ENCODE assay signal across 14 cellular contexts in the genomic region with DNA sequence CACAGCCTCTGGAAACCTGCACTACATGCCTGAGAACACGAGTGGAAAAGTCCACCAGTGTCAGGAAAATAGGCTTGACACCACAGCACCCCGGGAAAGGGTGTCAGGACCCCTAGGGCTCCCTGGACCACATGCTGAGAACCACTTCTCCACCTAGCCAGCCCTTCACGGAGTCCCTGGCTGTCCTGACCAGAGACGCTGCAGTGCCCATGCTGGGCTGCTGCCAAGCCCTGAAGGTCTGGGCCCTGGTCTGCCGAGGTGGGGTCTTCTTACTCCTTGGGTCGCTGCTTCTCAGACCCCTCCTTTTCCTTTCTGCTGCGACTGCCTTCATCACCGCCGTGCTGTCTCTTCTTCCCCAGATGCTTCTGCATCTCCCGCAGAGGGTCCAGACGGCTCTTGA. TPM values are rescaled to one million over a fixed set of nuclear protein-coding genes. Genes with fewer than 3 reads are reported as not detected.
DNase-seq lines count a peak whose midpoint lies in the region; ATAC-seq and TF ChIP-seq lines count a peak whose summit lies in the region.
"Had no signal": no experiment of that assay in that cellular context is flagged by ENCODE, and none has a peak within 500 bp of the region (broad histone marks: within the 10 kb centered on the region; RNA-seq: fewer than 3 reads in every experiment).

No MANE protein-coding gene starts in this region.

- no peak overlapping the region for H3K4me3 ChIP-seq in GM23248
- H3K4me3 ChIP-seq: PC-9 had no signal

- no peak overlapping the region for H3K4me2 ChIP-seq in GM23248 (ENCODE audit: unreplicated experiment)
- H3K4me2 ChIP-seq: PC-9 had no signal

- peaks cover 61% of the 10 kb centered on the region for H3K4me1 Mint-ChIP-seq in activated naive CD4-positive, alpha-beta T cell treated with anti-CD3 and anti-CD28 coated beads, Interleukin-2, amount 10 ng/mL, durations not matched to agents 7 days and 5 days
- peaks cover 30% of the 10 kb centered on the region for H3K4me1 Mint-ChIP-seq in Calu3 (ENCODE audit: low read depth, unreplicated experiment)
- H3K4me1 Mint-ChIP-seq in stimulated activated naive B cell treated with anti-CD40 and anti-IgM and Interleukin-4, amounts not matched to agents 10 μg/mL and 1 μg/mL and 100 μg/mL, for 72 hours = peaks cover 35 to 47% of the 10 kb centered on the region in 2 donors

- H3K4me3 Mint-ChIP-seq in activated naive CD4-positive, alpha-beta T cell treated with anti-CD3 and anti-CD28 coated beads, Interleukin-2, amount 10 ng/mL, durations not matched to agents 7 days and 5 days = no peak overlapping the region
- H3K4me3 Mint-ChIP-seq in Calu3 (ENCODE audit: low read depth, unreplicated experiment) = peak overlapping the region; percentile 10
- H3K4me3 Mint-ChIP-seq in stimulated activated naive B cell treated with anti-CD40 and anti-IgM and Interleukin-4, amounts not matched to agents 10 μg/mL and 1 μg/mL and 100 μg/mL, for 72 hours = peak overlapping the region in 1 of 2 donors; percentile 11

- peaks cover 26% of the 10 kb centered on the region; the same call in 1 of the 2 replicates for H3K79me2 ChIP-seq in GM23248 (ENCODE audit: insufficient read depth)

- CTCF ChIA-PET in activated naive CD4-positive, alpha-beta T cell treated with anti-CD3 and anti-CD28 coated beads, Interleukin-2, amount 10 ng/mL, durations not matched to agents 7 days and 5 days (lab: Charles Lee) = no interaction called here
- CTCF ChIA-PET in Calu3 (lab: Charles Lee) (no interaction called here), RWPE1 (lab: Yijun Ruan, JAX) (interaction anchor here (1.7 kb wide), 1 partner anchor 46 kb away, joined by 3 read pairs; no protein-coding TSS in a partner anchor)

- H3K4me1 ChIP-seq in GM23248 (ENCODE audit: insufficient read depth) = peaks cover 24% of the 10 kb centered on the region

- H3K27ac Mint-ChIP-seq in activated naive CD4-positive, alpha-beta T cell treated with anti-CD3 and anti-CD28 coated beads, Interleukin-2, amount 10 ng/mL, durations not matched to agents 7 days and 5 days = peak overlapping the region; percentile 49
- peak overlapping the region; percentile 69 for H3K27ac Mint-ChIP-seq in Calu3 (ENCODE audit: unreplicated experiment)
- H3K27ac Mint-ChIP-seq in stimulated activated naive B cell treated with anti-CD40 and anti-IgM and Interleukin-4, amounts not matched to agents 10 μg/mL and 1 μg/mL and 100 μg/mL, for 72 hours = peak overlapping the region; percentile 80

- POLR2A ChIA-PET in RWPE1 (lab: Yijun Ruan, JAX; ENCODE audit: low non-redundant PET) = no interaction called here

- no peak for ATAC-seq in stimulated activated naive B cell treated with anti-CD40 and anti-IgM and Interleukin-4, amounts not matched to agents 10 μg/mL and 1 μg/mL and 100 μg/mL, for 72 hours (replicated peaks)
- ATAC-seq in GM21381 (IDR thresholded peaks at IDR 0.05; ENCODE audit: unreplicated experiment) = no peak

- no peaks in the 10 kb centered on the region for H3K9me2 ChIP-seq in GM23248 (ENCODE audit: insufficient read depth)

- no peaks in the 10 kb centered on the region for H3K27me3 ChIP-seq in GM23248 (replicated peaks; ENCODE audit: insufficient read depth)

- peaks cover 26% of the 10 kb centered on the region; the same call in 1 of the 2 replicates for H3K36me3 ChIP-seq in GM23248 (ENCODE audit: low read depth)

- no TSS peak for BruUV-seq in Calu3 (replicated peaks; lab: Mats Ljungman, UMichigan)

- H3K36me3 Mint-ChIP-seq in activated naive CD4-positive, alpha-beta T cell treated with anti-CD3 and anti-CD28 coated beads, Interleukin-2, amount 10 ng/mL, durations not matched to agents 7 days and 5 days = peaks cover 46% of the 10 kb centered on the region
- peaks cover 98% of the 10 kb centered on the region for H3K36me3 Mint-ChIP-seq in Calu3 (ENCODE audit: insufficient read depth, unreplicated experiment)
- peaks cover 23 to 33% of the 10 kb centered on the region in 2 donors for H3K36me3 Mint-ChIP-seq in stimulated activated naive B cell treated with anti-CD40 and anti-IgM and Interleukin-4, amounts not matched to agents 10 μg/mL and 1 μg/mL and 100 μg/mL, for 72 hours

- TF ChIP-seq CTCF in Calu3 (IDR thresholded peaks at IDR 0.05; ENCODE audit: unreplicated experiment) (no peak), RWPE1 (conservative IDR thresholded peaks at IDR 0.05; ENCODE audit: low read depth) (no peak)

- intact Hi-C loops in Calu3 (cut with micrococcal nuclease; ENCODE audit: unreplicated experiment) = no loop called here

- peaks cover 28% of the 10 kb centered on the region for H3F3A ChIP-seq in GM23248 (ENCODE audit: insufficient read depth)

- no peak for DNase-seq in activated naive CD4-positive, alpha-beta T cell treated with anti-CD3 and anti-CD28 coated beads, Interleukin-2, amount 10 ng/mL, durations not matched to agents 7 days and 5 days
- no peak for DNase-seq in activated naive CD4-positive, alpha-beta T cell treated with Interleukin-2 at 50 U/mL for 16 hours
- DNase-seq in Calu3 = no peak
- no peak for DNase-seq in RWPE1 (ENCODE audit: low spot score)
- no peak for DNase-seq in stimulated activated naive B cell treated with anti-CD40 and anti-IgM and Interleukin-4, amounts not matched to agents 10 μg/mL and 1 μg/mL and 100 μg/mL, for 72 hours
- no peak for DNase-seq in GM23248
- DNase-seq: CD8-positive, alpha-beta memory T cell; DMS153; EL; KG1; NCI-H1105; NCI-H1694 treated with DMSO at 0.1 percent for 48 hours had no signal

- in situ Hi-C loops in GM23248 (cut with MboI) = no loop called here

- 65 to 68% methylated on average over 11 of the region's 11 CpGs for WGBS in GM23248 (ENCODE audit: low coverage in 1 of 2, low lambda C conversion rate in 2 of 2, missing lambda C conversion rate in 2 of 2), 2 experiments

- H2AFZ ChIP-seq in GM23248 = no peak overlapping the region
- H2AFZ ChIP-seq: PC-9 had no signal

- H3K27ac ChIP-seq in RWPE1 = peak overlapping the region; percentile 97
- H3K27ac ChIP-seq in GM23248 = no peak overlapping the region
- H3K27ac ChIP-seq: PC-9 had no signal

- H4K20me1 ChIP-seq in GM23248 (ENCODE audit: insufficient read depth) = no peaks in the 10 kb centered on the region

- no peak overlapping the region for H3K9ac ChIP-seq in GM23248

- no peaks in the 10 kb centered on the region for H3K27me3 Mint-ChIP-seq in activated naive CD4-positive, alpha-beta T cell treated with anti-CD3 and anti-CD28 coated beads, Interleukin-2, amount 10 ng/mL, durations not matched to agents 7 days and 5 days
- H3K27me3 Mint-ChIP-seq in Calu3 (ENCODE audit: unreplicated experiment) = no peaks in the 10 kb centered on the region
- no peaks in the 10 kb centered on the region for H3K27me3 Mint-ChIP-seq in stimulated activated naive B cell treated with anti-CD40 and anti-IgM and Interleukin-4, amounts not matched to agents 10 μg/mL and 1 μg/mL and 100 μg/mL, for 72 hours

- H3K9me3 Mint-ChIP-seq in activated naive CD4-positive, alpha-beta T cell treated with anti-CD3 and anti-CD28 coated beads, Interleukin-2, amount 10 ng/mL, durations not matched to agents 7 days and 5 days = no peaks in the 10 kb centered on the region
- no peaks in the 10 kb centered on the region for H3K9me3 Mint-ChIP-seq in Calu3 (ENCODE audit: low read depth, unreplicated experiment)
- H3K9me3 Mint-ChIP-seq in stimulated activated naive B cell treated with anti-CD40 and anti-IgM and Interleukin-4, amounts not matched to agents 10 μg/mL and 1 μg/mL and 100 μg/mL, for 72 hours = no peaks in the 10 kb centered on the region
- H3K9me3 Mint-ChIP-seq: CD8-positive, alpha-beta memory T cell had no signal

- H3K9me3 ChIP-seq in GM23248 (ENCODE audit: low read depth) = no peaks in the 10 kb centered on the region

RNA-seq across cellular contexts. Expression of a gene that starts 3.0 kb away (rescaled TPM):
- total RNA-seq in Calu3 (2022) = 9.9 and 10.7 TPM in 2 replicates
- 6.6 and 6.9 TPM in 2 replicates for total RNA-seq in GM23248 (2014; rRNA removed; shearing (Covaris generic))
- polyA plus RNA-seq in GM23248 (2016; fragmentation: Nextera tagmentation; extraction: Ambion mirVana) = 10.2 and 10.9 TPM in 2 replicates

RNA-seq across cellular contexts. Expression of a gene that starts 16.5 kb away (rescaled TPM):
- 157 and 166 TPM in 2 replicates for total RNA-seq in Calu3 (2022)
- not detected in 2 replicates for total RNA-seq in GM23248 (2014; rRNA removed; shearing (Covaris generic))
- 0.18 TPM in 1 of 2 replicates, not detected in the other for polyA plus RNA-seq in GM23248 (2016; fragmentation: Nextera tagmentation; extraction: Ambion mirVana)

RNA-seq across cellular contexts. Expression of a gene that starts 18.9 kb away (rescaled TPM):
- 79.4 and 87.4 TPM in 2 replicates for total RNA-seq in Calu3 (2022)
- total RNA-seq in GM23248 (2014; rRNA removed; shearing (Covaris generic)) = 8.9 and 12.6 TPM in 2 replicates
- 16.6 and 19.4 TPM in 2 replicates for polyA plus RNA-seq in GM23248 (2016; fragmentation: Nextera tagmentation; extraction: Ambion mirVana)

RNA-seq across cellular contexts. Expression of a gene that starts 32.9 kb away (rescaled TPM):
- total RNA-seq in Calu3 (2022) = 287 and 323 TPM in 2 replicates
- total RNA-seq in GM23248 (2014; rRNA removed; shearing (Covaris generic)) = 109 and 157 TPM in 2 replicates
- polyA plus RNA-seq in GM23248 (2016; fragmentation: Nextera tagmentation; extraction: Ambion mirVana) = 133 and 144 TPM in 2 replicates

RNA-seq across cellular contexts. Expression of a gene that starts 34.6 kb away (rescaled TPM):
- total RNA-seq in Calu3 (2022) = 52.2 and 53.0 TPM in 2 replicates
- 102 and 105 TPM in 2 replicates for total RNA-seq in GM23248 (2014; rRNA removed; shearing (Covaris generic))
- polyA plus RNA-seq in GM23248 (2016; fragmentation: Nextera tagmentation; extraction: Ambion mirVana) = 90.0 TPM in 2 replicates

Comparison
In these comparisons a context has a peak if more than half of its experiments do, and no peak if none do; other contexts are left out.
1. RNA of a gene that starts 16.5 kb away (total RNA-seq): 157 to 166 TPM in Calu3; not detected in GM23248; every median in the first group is over 100 times any median in the second.
2. Peak in every context shown above with its lines, with median percentiles within 50 percentile points of each other: H3K27ac Mint-ChIP-seq.